Comparison of ENCODE assay signal across 17 cellular contexts in genomic region chr6:53916804-53917463, GRCh38.
A peak's percentile ranks its signal among the peaks of the same experiment; 100 is the strongest.
DNase-seq lines count a peak whose midpoint lies in the region; ATAC-seq and TF ChIP-seq lines count a peak whose summit lies in the region.
"Had no signal": no experiment of that assay in that cellular context is flagged by ENCODE, and none has a peak within 500 bp of the region (broad histone marks: within the 10 kb centered on the region; RNA-seq: fewer than 3 reads in every experiment).

No MANE protein-coding gene starts in this region.

- no peaks in the 10 kb centered on the region for H3K27me3 ChIP-seq in BLaER1 treated with 17β-estradiol and CSF1 and Interleukin-3, amounts not matched to agents 10 nM and 100 nM
- no peaks in the 10 kb centered on the region for H3K27me3 ChIP-seq in dorsolateral prefrontal cortex
- H3K27me3 ChIP-seq in MG63, result no peaks in the 10 kb centered on the region
- H3K27me3 ChIP-seq: adrenal gland had no signal

- no peaks in the 10 kb centered on the region for H4K20me1 ChIP-seq in BLaER1 treated with 17β-estradiol and CSF1 and Interleukin-3, amounts not matched to agents 10 nM and 100 nM

- peak in 1 of 56 donors; percentile 10 for TF ChIP-seq CTCF in dorsolateral prefrontal cortex (IDR thresholded peaks at IDR 0.05 in 54 of 56, conservative IDR thresholded peaks at IDR 0.05 in 2 of 56; ENCODE audit: low read depth in 1 of 56, partially characterized antibody in 56 of 56)
- TF ChIP-seq CTCF in GM10266 (IDR thresholded peaks at IDR 0.05; ENCODE audit: control insufficient read depth, insufficient read depth, low read depth, missing control alignments), result no peak

- peaks cover 0 to 35% (median 13%) of the 10 kb centered on the region in 11 experiments; a peak in 14 of 22 replicates for H3K36me3 ChIP-seq in BLaER1 treated with 17β-estradiol and CSF1 and Interleukin-3, amounts not matched to agents 10 nM and 100 nM
- H3K36me3 ChIP-seq in MG63, result no peaks in the 10 kb centered on the region
- H3K36me3 ChIP-seq: adrenal gland had no signal

- intact Hi-C loops in dorsolateral prefrontal cortex (cut with DNase I), result loop anchor here in 1 of 2 donors (10.0 kb wide), 1 partner anchor 52 kb away; no protein-coding TSS in a partner anchor

- ATAC-seq in GM19463 (IDR thresholded peaks at IDR 0.05; ENCODE audit: unreplicated experiment) (peak; percentile 77), HG03095 (IDR thresholded peaks at IDR 0.05; ENCODE audit: unreplicated experiment) (peak; percentile 49)

- peaks cover 25 to 71% (median 47%) of the 10 kb centered on the region in 10 experiments for H3K4me1 ChIP-seq in BLaER1 treated with 17β-estradiol and CSF1 and Interleukin-3, amounts not matched to agents 10 nM and 100 nM
- H3K4me1 ChIP-seq: adrenal gland had no signal

- H3K27ac ChIP-seq in BLaER1 treated with 17β-estradiol and CSF1 and Interleukin-3, amounts not matched to agents 10 nM and 100 nM, result no peak overlapping the region; a peak in 2 of 22 replicates
- H3K27ac ChIP-seq in dorsolateral prefrontal cortex, result peak overlapping the region in 41 of 59 donors; percentile 12 to 82 (median 49)
- H3K27ac ChIP-seq: adrenal gland, thoracic aorta had no signal

- peak overlapping the region in 1 of 11 experiments; percentile 29; a peak in 1 of 22 replicates for H3K9ac ChIP-seq in BLaER1 treated with 17β-estradiol and CSF1 and Interleukin-3, amounts not matched to agents 10 nM and 100 nM

- peak overlapping the region in 1 of 10 experiments; percentile 3; a peak in 1 of 20 replicates for H3K4me3 ChIP-seq in BLaER1 treated with 17β-estradiol and CSF1 and Interleukin-3, amounts not matched to agents 10 nM and 100 nM
- H3K4me3 ChIP-seq in dorsolateral prefrontal cortex (no peak overlapping the region), MG63 (no peak overlapping the region)
- H3K4me3 ChIP-seq: adrenal gland, thoracic aorta had no signal

- DNase-seq in dorsolateral prefrontal cortex (peak in 3 of 10 donors; percentile 23 to 61 (median 42)), GM10266 (ENCODE audit: extremely low spot score) (no peak), MG63 (no peak), NCI-H187 treated with DMSO at 0.1 percent for 48 hours (lab: John Stamatoyannopoulos, UW) (no peak)
- no peak for DNase-seq in stimulated activated CD8-positive, alpha-beta memory T cell treated with anti-CD3 and anti-CD28 coated beads, Interleukin-4, amount 100 ng/mL, for 48 hours
- DNase-seq: adrenal gland, DMS153, foreskin fibroblast, H9, islet precursor cell, naive B cell, NCI-H1048, NCI-H748 treated with DMSO at 0.1 percent for 48 hours had no signal

- H3K4me2 ChIP-seq in BLaER1 treated with 17β-estradiol and CSF1 and Interleukin-3, amounts not matched to agents 10 nM and 100 nM, result peak overlapping the region; percentile 20 to 82 (median 65); a peak in 21 of 22 replicates

- peaks cover 0 to 8% (median 0%) of the 10 kb centered on the region in 11 experiments; a peak in 1 of 22 replicates for H3K9me3 ChIP-seq in BLaER1 treated with 17β-estradiol and CSF1 and Interleukin-3, amounts not matched to agents 10 nM and 100 nM (replicated peaks in 1 of 11)
- no peaks in the 10 kb centered on the region for H3K9me3 ChIP-seq in MG63
- H3K9me3 ChIP-seq: adrenal gland, thoracic aorta had no signal

Comparison
In these comparisons a context has a peak if more than half of its experiments do, and no peak if none do; other contexts are left out.
1. H3K27ac ChIP-seq: peak in dorsolateral prefrontal cortex (41 of 59); none in BLaER1 treated with 17β-estradiol and CSF1 and Interleukin-3, amounts not matched to agents 10 nM and 100 nM (0 of 11).